ENCODE assay signal across 11 cellular contexts in the genomic region with DNA sequence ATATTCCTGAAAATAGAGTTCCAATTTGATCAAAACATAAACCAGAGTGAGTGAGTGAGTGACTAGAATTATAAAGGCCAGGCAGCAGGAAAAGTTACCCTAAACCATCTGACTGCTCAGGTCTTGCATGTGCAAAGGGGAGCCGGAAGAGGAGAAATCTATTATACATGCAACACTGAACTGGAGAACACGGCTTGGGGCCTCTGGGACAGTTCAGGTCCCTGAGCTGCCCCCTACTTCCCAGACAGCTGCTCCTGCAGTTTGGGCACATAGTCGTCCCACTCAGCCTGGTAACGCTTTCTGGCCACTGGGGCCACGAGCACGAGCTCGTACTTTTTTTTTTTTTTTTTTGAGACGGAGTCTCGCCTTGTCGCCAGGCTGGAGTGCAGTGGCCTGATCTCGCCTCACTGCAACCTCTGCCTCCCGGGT. TPM values are rescaled to one million over a fixed set of nuclear protein-coding genes. Genes with fewer than 3 reads are reported as not detected.
DNase-seq lines count a peak whose midpoint lies in the region; ATAC-seq, FAIRE-seq and TF ChIP-seq lines count a peak whose summit lies in the region.
"Had no signal": no experiment of that assay in that cellular context is flagged by ENCODE, and none has a peak within 500 bp of the region (broad histone marks: within the 10 kb centered on the region; RNA-seq: fewer than 3 reads in every experiment).

No MANE protein-coding gene starts in this region.

- ATAC-seq in GM21528 (IDR thresholded peaks at IDR 0.05; ENCODE audit: low FRiP score, unreplicated experiment) (peak; percentile 33), mucosa of descending colon (peak; percentile 43), Right ventricle myocardium inferior (no peak)

- H3K4me1 ChIP-seq in OCI-LY3 (ENCODE audit: low read length) (peaks cover 86% of the 10 kb centered on the region), mucosa of descending colon (ENCODE audit: low read depth) (peaks cover 11% of the 10 kb centered on the region)

- H3K27ac ChIP-seq in OCI-LY3 (ENCODE audit: low read length), result peak overlapping the region; percentile 94

- H3K36me3 ChIP-seq in OCI-LY3 (replicated peaks; ENCODE audit: low read depth, low read length) (peaks cover 24% of the 10 kb centered on the region), mucosa of descending colon (ENCODE audit: low read depth) (no peaks in the 10 kb centered on the region)

- DNase-seq in GM12891 (ENCODE audit: insufficient read length, low spot score) (no peak), mucosa of descending colon (peak in 1 of 3 donors; percentile 27), DMS79 (lab: John Stamatoyannopoulos, UW) (no peak), DMS 273 treated with DMSO at 0.1 percent for 48 hours (lab: John Stamatoyannopoulos, UW) (no peak), Right ventricle myocardium inferior (ENCODE audit: missing footprints) (no peak), NCI-H82 (lab: John Stamatoyannopoulos, UW) (no peak)
- DNase-seq: foreskin melanocyte, GF-D8, nucleus accumbens had no signal

- H3K4me3 ChIP-seq in OCI-LY3 (ENCODE audit: low read length) (peak overlapping the region; percentile 44), mucosa of descending colon (no peak overlapping the region)

- no peaks in the 10 kb centered on the region for H3K9me3 ChIP-seq in OCI-LY3 (ENCODE audit: insufficient read depth, low read length)
- no peaks in the 10 kb centered on the region for H3K9me3 ChIP-seq in mucosa of descending colon

- intact Hi-C loops in mucosa of descending colon (cut with DNase I, micrococcal nuclease) (no loop called here), Right ventricle myocardium inferior (cut with DNase I) (no loop called here)

- peak overlapping the region; percentile 45 for H3K9ac ChIP-seq in OCI-LY3 (ENCODE audit: low read length)

- peak overlapping the region; percentile 60 for H3K4me2 ChIP-seq in OCI-LY3 (ENCODE audit: low read length)

- no peak for TF ChIP-seq POLR2A in GM12891 (IDR thresholded peaks at IDR 0.05; ENCODE audit: low read depth, low read length)

- no peak overlapping the region for H2AFZ ChIP-seq in OCI-LY3 (ENCODE audit: low read depth, low read length)

- H4K20me1 ChIP-seq in OCI-LY3 (ENCODE audit: insufficient read depth, low read length), result no peaks in the 10 kb centered on the region

- TF ChIP-seq CTCF in OCI-LY3 (IDR thresholded peaks at IDR 0.05; ENCODE audit: low read depth, low read length), result 0 out of 2 replicates have a peak, but pooled peaks have one; percentile 11
- no peak for TF ChIP-seq CTCF in mucosa of descending colon (IDR thresholded peaks at IDR 0.05)

- no peaks in the 10 kb centered on the region for H3K27me3 ChIP-seq in OCI-LY3 (ENCODE audit: low read depth, low read length)

- peaks cover 49% of the 10 kb centered on the region for H3K79me2 ChIP-seq in OCI-LY3 (ENCODE audit: low read length)

- FAIRE-seq in GM12891 (lab: Jason Lieb, UNC), result peak; percentile 87

TF ChIP-seq in GM12891, 5 proteins besides CTCF, POLR2A, EP300 and RAD21:
- TF ChIP-seq SPI1 (IDR thresholded peaks at IDR 0.05; ENCODE audit: low read depth, low read length) (no peak), POU2F2 (IDR thresholded peaks at IDR 0.05; ENCODE audit: low read depth, low read length) (peak; percentile 71; the same call in 1 of the 2 replicates), PAX5 (IDR thresholded peaks at IDR 0.05; ENCODE audit: insufficient read depth, low read length, severe bottlenecking) (no peak), POLR2AphosphoS5 (IDR thresholded peaks at IDR 0.05; ENCODE audit: low read depth, low read length) (no peak), TAF1 (IDR thresholded peaks at IDR 0.05; ENCODE audit: low read depth, low read length) (peak; percentile 42; the same call in 1 of the 2 replicates)

RNA-seq across cellular contexts. Expression of a gene that starts 40.1 kb away (rescaled TPM):
- polyA plus RNA-seq in GM12891 (2012; ENCODE audit: low read depth, missing spikeins), result 55.1 TPM
- 10 to 100 TPM; 17.9 to 29.4 (median 18.0) TPM for total RNA-seq in mucosa of descending colon
- total RNA-seq in Right ventricle myocardium inferior, result 9.7 TPM
